Comparison of ENCODE assay signal across 8 cellular contexts in genomic region chr12:21656931-21657335, GRCh38. TPM values are rescaled to one million over a fixed set of nuclear protein-coding genes. Genes with fewer than 3 reads are reported as not detected.
DNase-seq lines count a peak whose midpoint lies in the region; ATAC-seq and TF ChIP-seq lines count a peak whose summit lies in the region.

No MANE protein-coding gene starts in this region.

- peak; percentile 37 for DNase-seq in CD1c-positive myeloid dendritic cell (ENCODE audit: extremely low spot score)
- DNase-seq in SK-MEL-5 (ENCODE audit: low read depth, low spot score), result peak; percentile 65
- DNase-seq in astrocyte of the cerebellum (ENCODE audit: low read depth), result no peak
- peak; percentile 44 to 67 for DNase-seq in hippocampal formation (lab: John Stamatoyannopoulos, UW)
- peak; percentile 84 for DNase-seq in retina
- no peak for DNase-seq in 8988T

- H3K4me3 ChIP-seq in astrocyte of the cerebellum (ENCODE audit: low read depth, low read length), result peak overlapping the region; percentile 95

- TF ChIP-seq CTCF in astrocyte of the cerebellum (IDR thresholded peaks at IDR 0.05; ENCODE audit: low read depth, low read length, missing control alignments), result no peak

- in situ Hi-C loops in SK-MEL-5 (cut with HindIII; ENCODE audit: low pct_unique_long_range_greater_than_20kb, low sequenced_read_pairs), result no loop called here
- in situ Hi-C loops in astrocyte of the cerebellum (cut with HindIII; ENCODE audit: low sequenced_read_pairs), result no loop called here

- ATAC-seq in GM19372 (IDR thresholded peaks at IDR 0.05; ENCODE audit: low read depth, unreplicated experiment) (peak; percentile 31), HG03442 (IDR thresholded peaks at IDR 0.05; ENCODE audit: unreplicated experiment) (peak; percentile 19)

RNA-seq across cellular contexts. Expression of gene LDHB, which starts 0.7 kb away (rescaled TPM):
- total RNA-seq in SK-MEL-5 (2014; rRNA removed; shearing (Covaris generic)), result 1,885 and 2,159 TPM in 2 replicates
- polyA plus RNA-seq in SK-MEL-5 (2015; cell fraction: cytosol; rRNA removed), result 1,235 and 1,283 TPM in 2 replicates
- polyA plus RNA-seq in SK-MEL-5 (2015; cell fraction: nucleus; rRNA removed), result 373 and 500 TPM in 2 replicates

RNA-seq across cellular contexts. Expression of gene GYS2, which starts 52.3 kb away (rescaled TPM):
- not detected in 2 replicates for total RNA-seq in SK-MEL-5 (2014; rRNA removed; shearing (Covaris generic))
- polyA plus RNA-seq in SK-MEL-5 (2015; cell fraction: cytosol; rRNA removed), result not detected in 2 replicates
- 0.07 TPM in 1 of 2 replicates, not detected in the other for polyA plus RNA-seq in SK-MEL-5 (2015; cell fraction: nucleus; rRNA removed)

Comparison
In these comparisons a context has a peak if more than half of its experiments do, and no peak if none do; other contexts are left out.
1. DNase-seq: peak in CD1c-positive myeloid dendritic cell (single experiment), SK-MEL-5 (single experiment), hippocampal formation (2 of 2) and retina (single experiment); none in astrocyte of the cerebellum (single experiment) and 8988T (single experiment).